ENCODE assay signal across 15 cellular contexts in genomic region chr2:127985026-127985734, GRCh38.
"Had no signal": no experiment of that assay in that cellular context is flagged by ENCODE, and none has a peak within 500 bp of the region (broad histone marks: within the 10 kb centered on the region; RNA-seq: fewer than 3 reads in every experiment).

No MANE protein-coding gene starts in this region.

- H3K4me3 Mint-ChIP-seq: activated naive CD4-positive, alpha-beta T cell treated with anti-CD3 and anti-CD28 coated beads, Interleukin-2, amount 50 U/mL, for 24 hours; neural progenitor cell; stimulated activated memory B cell treated with anti-CD40 and anti-IgM and Interleukin-4, amounts not matched to agents 10 μg/mL and 1 μg/mL and 100 μg/mL, for 72 hours; WTC11 had no signal

- DNase-seq: activated CD4-positive, alpha-beta T cell treated with anti-CD3 and anti-CD28 coated beads for 48 hours; activated CD8-positive, alpha-beta memory T cell treated with anti-CD3 and anti-CD28 coated beads for 24 hours; activated effector memory CD4-positive, alpha-beta T cell treated with Interleukin-2 at 50 U/mL for 16 hours; amniotic stem cell; central memory CD4-positive, alpha-beta T cell; cortex of kidney; effector CD4-positive, alpha-beta T cell; esophagus squamous epithelium; ovary; stimulated activated CD4-positive, alpha-beta T cell treated with anti-CD3 and anti-CD28 coated beads, Interleukin-1b, Interleukin-23, amount 100 ng/mL, for 48 hours; thyroid gland had no signal

- ATAC-seq: stimulated activated memory B cell treated with anti-CD40 and anti-IgM and Interleukin-4, amounts not matched to agents 10 μg/mL and 1 μg/mL and 100 μg/mL, for 72 hours; WTC11 had no signal

- H3K27me3 Mint-ChIP-seq: activated naive CD4-positive, alpha-beta T cell treated with anti-CD3 and anti-CD28 coated beads, Interleukin-2, amount 50 U/mL, for 24 hours; stimulated activated memory B cell treated with anti-CD40 and anti-IgM and Interleukin-4, amounts not matched to agents 10 μg/mL and 1 μg/mL and 100 μg/mL, for 72 hours had no signal

- H3K27ac Mint-ChIP-seq: activated naive CD4-positive, alpha-beta T cell treated with anti-CD3 and anti-CD28 coated beads, Interleukin-2, amount 50 U/mL, for 24 hours; neural progenitor cell; stimulated activated memory B cell treated with anti-CD40 and anti-IgM and Interleukin-4, amounts not matched to agents 10 μg/mL and 1 μg/mL and 100 μg/mL, for 72 hours; WTC11 had no signal

- H3K4me1 Mint-ChIP-seq: activated naive CD4-positive, alpha-beta T cell treated with anti-CD3 and anti-CD28 coated beads, Interleukin-2, amount 50 U/mL, for 24 hours; neural progenitor cell; stimulated activated memory B cell treated with anti-CD40 and anti-IgM and Interleukin-4, amounts not matched to agents 10 μg/mL and 1 μg/mL and 100 μg/mL, for 72 hours; WTC11 had no signal

- H3K9me3 ChIP-seq: esophagus squamous epithelium, ovary, thyroid gland had no signal
